ENCODE assay signal across 9 cellular contexts in the genomic region with DNA sequence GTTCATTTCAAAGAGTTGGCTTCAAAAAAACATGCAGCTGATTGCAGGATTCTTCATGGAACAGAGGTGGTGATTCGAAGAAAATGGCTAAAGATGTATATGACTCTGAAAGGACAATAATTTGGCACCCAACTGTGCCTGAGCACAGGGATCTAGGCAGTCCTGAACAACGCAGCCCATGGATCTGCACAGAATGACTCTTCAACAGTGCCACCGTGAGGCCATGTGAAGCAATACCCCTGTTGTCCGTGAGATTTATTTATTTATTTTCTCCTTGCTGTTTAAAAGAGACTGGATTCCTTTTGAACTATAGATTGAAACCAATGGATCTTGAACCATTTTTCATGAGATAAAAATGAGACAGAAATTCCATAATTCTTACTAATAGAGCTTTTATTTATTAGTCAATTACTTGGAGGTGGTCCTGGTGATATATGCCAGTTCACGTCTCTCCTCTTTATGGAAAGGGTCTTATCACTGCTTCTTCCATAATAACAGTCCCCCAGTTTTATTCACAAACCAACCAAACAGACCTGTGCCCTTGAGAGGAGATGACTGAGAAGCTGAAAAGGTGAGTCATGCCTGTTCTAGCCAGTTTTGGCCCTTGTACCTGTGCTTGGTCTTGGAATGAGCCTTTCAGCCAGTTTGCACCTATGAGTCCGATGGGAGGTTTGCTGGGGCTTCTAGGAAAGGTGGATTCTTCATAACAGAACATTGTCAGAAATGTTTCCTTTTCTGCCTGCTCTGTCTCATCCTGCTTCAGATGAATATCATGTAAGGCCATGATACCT.
A peak's percentile ranks its signal among the peaks of the same experiment; 100 is the strongest.
DNase-seq lines count a peak whose midpoint lies in the region; ATAC-seq and TF ChIP-seq lines count a peak whose summit lies in the region.
"Had no signal": no experiment of that assay in that cellular context is flagged by ENCODE, and none has a peak within 500 bp of the region (broad histone marks: within the 10 kb centered on the region; RNA-seq: fewer than 3 reads in every experiment).

No MANE protein-coding gene starts in this region.

- no peak for ATAC-seq in GM19455 (IDR thresholded peaks at IDR 0.05; ENCODE audit: unreplicated experiment)
- ATAC-seq in HG03565 (IDR thresholded peaks at IDR 0.05; ENCODE audit: unreplicated experiment) = no peak

- no peaks in the 10 kb centered on the region for H3K4me1 ChIP-seq in stomach
- no peaks in the 10 kb centered on the region for H3K4me1 ChIP-seq in vagina

- intact Hi-C loops in stomach (cut with DNase I; ENCODE audit: low total_unique reads) (no loop called here), vagina (cut with DNase I) (no loop called here)

- no peak overlapping the region for H3K27ac ChIP-seq in stomach
- no peak overlapping the region for H3K27ac ChIP-seq in vagina

- no peak for TF ChIP-seq EP300 in stomach (IDR thresholded peaks at IDR 0.05)

- H3K36me3 ChIP-seq in stomach (no peaks in the 10 kb centered on the region), vagina (no peaks in the 10 kb centered on the region)

- TF ChIP-seq CTCF in GM12874 (IDR thresholded peaks at IDR 0.05; ENCODE audit: insufficient read depth, low read depth, low read length) (0 out of 2 replicates have a peak, but pooled peaks have one; percentile 6), fibroblast of pulmonary artery (IDR thresholded peaks at IDR 0.05; ENCODE audit: low read length, missing control alignments) (peak; percentile 27), stomach (IDR thresholded peaks at IDR 0.05) (no peak), vagina (IDR thresholded peaks at IDR 0.05) (no peak)

- H3K9me3 ChIP-seq in stomach (peaks cover 0 to 29% (median 6%) of the 10 kb centered on the region in 4 donors), vagina (no peaks in the 10 kb centered on the region)

- DNase-seq in ACHN = peak; percentile 55
- peak; percentile 92 for DNase-seq in NCI-H748 (lab: John Stamatoyannopoulos, UW; ENCODE audit: unreplicated experiment)
- peak; percentile 49 for DNase-seq in fibroblast of pulmonary artery (ENCODE audit: low read depth)
- no peak for DNase-seq in stomach
- DNase-seq in vagina (ENCODE audit: extremely low spot score in 2 of 2) = no peak
- DNase-seq: hippocampal formation had no signal

- in situ Hi-C loops in ACHN (cut with HindIII; ENCODE audit: low pct_ligation_motif_present, low pct_unique_long_range_greater_than_20kb, low sequenced_read_pairs) = no loop called here

- TF ChIP-seq POLR2A in stomach (IDR thresholded peaks at IDR 0.05) (no peak), vagina (IDR thresholded peaks at IDR 0.05) (no peak)

- no peak overlapping the region for H3K4me3 ChIP-seq in fibroblast of pulmonary artery (replicated peaks; ENCODE audit: low read depth, low read length)
- no peak overlapping the region for H3K4me3 ChIP-seq in stomach
- H3K4me3 ChIP-seq in vagina = no peak overlapping the region

- 38 to 44% (median 40%) methylated on average over 6 of the region's 6 CpGs for WGBS in stomach, 5 donors

- H3K27me3 ChIP-seq in stomach (no peaks in the 10 kb centered on the region), vagina (no peaks in the 10 kb centered on the region)

Comparison
In these comparisons a context has a peak if more than half of its experiments do, and no peak if none do; other contexts are left out.
1. DNase-seq: peak in ACHN (single experiment), NCI-H748 (single experiment) and fibroblast of pulmonary artery (single experiment); none in stomach (single experiment) and vagina (0 of 2).
2. CTCF ChIP-seq: peak in GM12874 (single experiment) and fibroblast of pulmonary artery (single experiment); none in stomach (0 of 7) and vagina (0 of 3).